In the genomic region with DNA sequence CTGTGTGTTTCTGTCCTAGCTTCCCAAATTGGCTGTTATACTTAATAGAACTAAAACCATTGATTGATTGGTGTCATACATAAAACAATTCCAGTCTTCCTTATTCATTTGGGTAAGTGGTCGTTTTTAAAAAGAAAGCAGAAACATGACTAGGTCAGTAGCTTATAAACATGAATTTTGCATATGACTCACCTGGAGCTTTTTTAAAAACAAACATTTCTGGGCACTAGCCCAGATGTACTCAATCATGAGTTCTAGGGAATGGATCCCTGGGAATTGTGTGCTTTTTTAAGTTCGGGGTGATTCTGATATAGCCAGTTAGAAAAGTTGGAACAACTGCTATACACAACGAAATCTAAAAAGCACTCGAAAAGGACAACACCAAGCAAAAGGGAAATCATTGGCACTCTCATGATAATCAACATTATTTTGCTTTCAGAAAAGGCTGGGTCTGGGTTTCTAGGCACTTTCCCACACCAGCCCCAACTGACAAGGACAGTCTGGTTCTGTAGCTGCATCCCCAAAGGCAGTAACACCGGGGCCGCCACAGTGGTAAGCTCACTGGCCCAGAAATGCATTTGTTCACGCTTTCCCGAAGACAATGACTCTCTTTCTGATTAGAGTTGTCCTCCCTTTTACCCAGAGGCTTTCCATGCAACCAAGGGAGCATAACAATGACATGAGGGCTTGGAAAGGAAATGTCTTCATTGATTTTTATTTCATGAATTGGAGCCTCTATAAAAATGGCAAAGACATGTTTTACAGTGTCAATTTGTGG, we compare ENCODE assay signal across 18 cellular contexts.
DNase-seq lines count a peak whose midpoint lies in the region; ATAC-seq, FAIRE-seq and TF ChIP-seq lines count a peak whose summit lies in the region.
"Had no signal": no experiment of that assay in that cellular context is flagged by ENCODE, and none has a peak within 500 bp of the region (broad histone marks: within the 10 kb centered on the region; RNA-seq: fewer than 3 reads in every experiment).

No MANE protein-coding gene starts in this region.

- no peak overlapping the region for H3K9ac ChIP-seq in neural progenitor cell

- H3K4me3 ChIP-seq in bronchial epithelial cell (ENCODE audit: low read depth, low read length) (no peak overlapping the region), neural progenitor cell (no peak overlapping the region)
- H3K4me3 ChIP-seq: HAP-1 had no signal

- H3K9me3 ChIP-seq in neural progenitor cell (ENCODE audit: low read depth): no peaks in the 10 kb centered on the region
- H3K9me3 ChIP-seq: HAP-1 had no signal

- no peak overlapping the region for H2AFZ ChIP-seq in neural progenitor cell (replicated peaks)

- H3K4me2 ChIP-seq in neural progenitor cell: no peak overlapping the region

- H3K27me3 ChIP-seq in bronchial epithelial cell (ENCODE audit: control insufficient read depth, insufficient read depth, low read length) (no peaks in the 10 kb centered on the region), neural progenitor cell (no peaks in the 10 kb centered on the region)

- no peak overlapping the region for H3K4me3 Mint-ChIP-seq in neural progenitor cell
- H3K4me3 Mint-ChIP-seq: CD4-positive, CD25-positive, alpha-beta regulatory T cell had no signal

- no peaks in the 10 kb centered on the region for H4K20me1 ChIP-seq in neural progenitor cell (ENCODE audit: low read depth)

- no peaks in the 10 kb centered on the region for H3K27me3 Mint-ChIP-seq in neural progenitor cell (ENCODE audit: insufficient read depth, low read depth)
- H3K27me3 Mint-ChIP-seq: CD4-positive, CD25-positive, alpha-beta regulatory T cell had no signal

- no peaks in the 10 kb centered on the region for H3K79me2 ChIP-seq in neural progenitor cell (ENCODE audit: low read depth)

- DNase-seq in ELF-1 (ENCODE audit: low read depth, low spot score) (peak; percentile 11), NCI-H226 (peak; percentile 26), bronchial epithelial cell (ENCODE audit: low read depth) (peak; percentile 70), neural progenitor cell (ENCODE audit: low spot score) (peak; percentile 24), GM13976 (ENCODE audit: low spot score) (no peak), RCC 7860 (ENCODE audit: low spot score) (no peak), RKO (ENCODE audit: low spot score) (no peak)
- DNase-seq: ACHN; CD4-positive, CD25-positive, alpha-beta regulatory T cell; GF-D8; NCI-H1436 treated with DMSO at 0.1 percent for 48 hours; NCI-H2081 treated with DMSO at 0.1 percent for 48 hours; NCI-H2227 treated with DMSO at 0.1 percent for 48 hours; NCI-H526; Right ventricle myocardium superior had no signal

- TF ChIP-seq CTCF in bronchial epithelial cell (IDR thresholded peaks at IDR 0.05; ENCODE audit: insufficient read depth, low read length, severe bottlenecking) (no peak), neural progenitor cell (IDR thresholded peaks at IDR 0.05) (no peak), GM13976 (IDR thresholded peaks at IDR 0.05; ENCODE audit: borderline replicate concordance, control extremely low read depth, extremely low read depth, insufficient read depth, missing control alignments) (no peak)

- H3K4me1 Mint-ChIP-seq in neural progenitor cell: peaks cover 23% of the 10 kb centered on the region
- H3K4me1 Mint-ChIP-seq: CD4-positive, CD25-positive, alpha-beta regulatory T cell had no signal

- H3K27ac ChIP-seq in neural progenitor cell: no peak overlapping the region

- peaks cover 5% of the 10 kb centered on the region for H3K36me3 Mint-ChIP-seq in neural progenitor cell
- H3K36me3 Mint-ChIP-seq: CD4-positive, CD25-positive, alpha-beta regulatory T cell had no signal

- H3K4me1 ChIP-seq in neural progenitor cell: peaks cover 6% of the 10 kb centered on the region
- H3K4me1 ChIP-seq: HAP-1 had no signal

- H3K27ac Mint-ChIP-seq in neural progenitor cell: no peak overlapping the region

- H3K36me3 ChIP-seq in bronchial epithelial cell (ENCODE audit: control insufficient read depth, insufficient read depth, low read length) (no peaks in the 10 kb centered on the region), neural progenitor cell (no peaks in the 10 kb centered on the region)
- H3K36me3 ChIP-seq: HAP-1 had no signal

- peaks cover 2% of the 10 kb centered on the region for H3K9me3 Mint-ChIP-seq in neural progenitor cell

- FAIRE-seq in bronchial epithelial cell (lab: Jason Lieb, UNC) (no peak), RCC 7860 (lab: Jason Lieb, UNC) (no peak)

- no peaks in the 10 kb centered on the region for H3F3A ChIP-seq in neural progenitor cell (ENCODE audit: low read depth)

- in situ Hi-C loops in GM13976 (cut with MboI; ENCODE audit: low sequenced_read_pairs, unreplicated experiment): no loop called here

- ATAC-seq in HG03432 (IDR thresholded peaks at IDR 0.05; ENCODE audit: unreplicated experiment): no peak
- ATAC-seq: SK-N-SH treated with all-trans-retinoic acid at 6 μM for 48 hours had no signal

Comparison
In these comparisons a context has a peak if more than half of its experiments do, and no peak if none do; other contexts are left out.
1. DNase-seq: peak in ELF-1 (single experiment), NCI-H226 (single experiment), bronchial epithelial cell (single experiment) and neural progenitor cell (single experiment); none in GM13976 (single experiment), RCC 7860 (single experiment) and RKO (single experiment).